ENCODE assay signal across 13 cellular contexts in genomic region chr12:5964913-5965900, GRCh38. TPM values are rescaled to one million over a fixed set of nuclear protein-coding genes. Genes with fewer than 3 reads are reported as not detected.
DNase-seq lines count a peak whose midpoint lies in the region; ATAC-seq, FAIRE-seq and TF ChIP-seq lines count a peak whose summit lies in the region.
"Had no signal": no experiment of that assay in that cellular context is flagged by ENCODE, and none has a peak within 500 bp of the region (broad histone marks: within the 10 kb centered on the region; RNA-seq: fewer than 3 reads in every experiment).

No MANE protein-coding gene starts in this region.

- in situ Hi-C loops in HepG2 (cut with HindIII; ENCODE audit: extremely low pct_ligation_motif_present, low pct_unique_long_range_greater_than_20kb), result no loop called here

- H4K8ac ChIP-seq in H1 (ENCODE audit: extremely low read depth, insufficient read depth, low read length), result no peak overlapping the region; the same call in 1 of the 2 replicates

- H3K9me3 ChIP-seq in A549 (no peaks in the 10 kb centered on the region), H1 (ENCODE audit: insufficient read depth in 2 of 2, low read depth in 1 of 2, low read length in 1 of 2) (no peaks in the 10 kb centered on the region), HepG2 (ENCODE audit: low read length) (no peaks in the 10 kb centered on the region)
- H3K9me3 ChIP-seq: breast epithelium, right lobe of liver, SJCRH30 had no signal

- H2BK120ac ChIP-seq in H1 (replicated peaks; ENCODE audit: low read depth, low read length), result peak overlapping the region; percentile 57

- no peak for TF ChIP-seq EP300 in A549 (IDR thresholded peaks at IDR 0.05)
- TF ChIP-seq EP300 in H1 (IDR thresholded peaks at IDR 0.05; ENCODE audit: borderline replicate concordance in 1 of 2, low read depth in 2 of 2, low read length in 2 of 2), result no peak
- no peak for TF ChIP-seq EP300 in HepG2 (IDR thresholded peaks at IDR 0.05; ENCODE audit: low read depth in 2 of 2, low read length in 2 of 2)
- no peak for TF ChIP-seq EP300 in HepG2 (CRISPR knock-in tag; IDR thresholded peaks at IDR 0.05; ENCODE audit: borderline replicate concordance)

- TF ChIP-seq POLR2A in A549 (IDR thresholded peaks at IDR 0.05; ENCODE audit: low read length) (no peak; the same call in 1 of the 2 replicates), H1 (IDR thresholded peaks at IDR 0.05; ENCODE audit: control extremely low read depth in 1 of 2, low read depth in 2 of 2, low read length in 2 of 2) (no peak), HepG2 (IDR thresholded peaks at IDR 0.05; ENCODE audit: insufficient read depth in 1 of 2, low read depth in 2 of 2, low read length in 2 of 2) (no peak)

- no peak overlapping the region for H3K27ac ChIP-seq in A549
- H3K27ac ChIP-seq in H1 (ENCODE audit: low read depth, low read length), result no peak overlapping the region
- H3K27ac ChIP-seq in HepG2 (ENCODE audit: extremely low read length, insufficient read depth, low read length), result no peak overlapping the region
- H3K27ac ChIP-seq: breast epithelium, right lobe of liver, SJCRH30 had no signal

- H3K14ac ChIP-seq in H1 (ENCODE audit: insufficient read length), result no peak overlapping the region

- H4K91ac ChIP-seq in H1 (replicated peaks; ENCODE audit: insufficient read length, low read length), result peak overlapping the region; percentile 69

- ATAC-seq in A549 (peak; percentile 48 to 49; a peak in 4 of 6 replicates), HepG2 (peak; percentile 77)

- TF ChIP-seq RAD21 in A549 (conservative IDR thresholded peaks at IDR 0.05 in 1 of 2, IDR thresholded peaks at IDR 0.05 in 1 of 2), result no peak
- TF ChIP-seq RAD21 in H1 (IDR thresholded peaks at IDR 0.05 in 1 of 2, conservative IDR thresholded peaks at IDR 0.05 in 1 of 2; ENCODE audit: low read depth in 2 of 2, low read length in 2 of 2), result no peak
- no peak for TF ChIP-seq RAD21 in HepG2 (CRISPR knock-in tag; IDR thresholded peaks at IDR 0.05)

- CTCF ChIA-PET in A549 (lab: Yijun Ruan, JAX), result interaction anchor here (0.7 to 7.1 kb wide), 10 partner anchors 8 to 319 kb away, joined by 3 to 57 read pairs (median 6); no protein-coding TSS in a partner anchor
- CTCF ChIA-PET in H1 (lab: Charles Lee; ENCODE audit: partially characterized antibody), result interaction anchor here (1.1 to 5.1 kb wide), 17 partner anchors 9 to 80 kb away, joined by 3 to 45 read pairs (median 5); no protein-coding TSS in a partner anchor
- CTCF ChIA-PET in HepG2 (lab: Yijun Ruan, JAX; ENCODE audit: low intra/inter-chr PET ratio, low total read pairs), result interaction anchor here (0.8 to 1.6 kb wide), 2 partner anchors 23 to 75 kb away, joined by 4 to 8 read pairs; no protein-coding TSS in a partner anchor

- WGBS in A549 (ENCODE audit: missing lambda C conversion rate), result 51% methylated on average over 24 of the region's 24 CpGs
- WGBS in H1 (ENCODE audit: extremely low coverage in 1 of 2, insufficient coverage in 1 of 2, insufficient read length in 1 of 2, insufficient replicate concordance in 2 of 2, low coverage in 1 of 2, low lambda C conversion rate in 2 of 2, missing lambda C conversion rate in 1 of 2), 2 experiments, result 60% methylated on average over 24 of the region's 24 CpGs; no CpG with 5 or more reads in 1 of the 2 experiments
- 35% methylated on average over 24 of the region's 24 CpGs for WGBS in HepG2 (ENCODE audit: low lambda C conversion rate)

- H4K20me1 ChIP-seq in H1 (replicated peaks in 1 of 2; ENCODE audit: control insufficient read depth in 1 of 2, insufficient read depth in 2 of 2, low read length in 2 of 2) (peaks cover 0 to 4% of the 10 kb centered on the region in 2 experiments), HepG2 (ENCODE audit: insufficient read depth, low read length) (no peaks in the 10 kb centered on the region)

- FAIRE-seq in A549 (lab: Jason Lieb, UNC), result no peak
- FAIRE-seq in HTR-8/SVneo (lab: Jason Lieb, UNC), result peak; percentile 54
- FAIRE-seq in H1 (lab: Jason Lieb, UNC), result no peak
- FAIRE-seq in HepG2 (lab: Jason Lieb, UNC), result no peak
- FAIRE-seq in frontal cortex (lab: Jason Lieb, UNC), result no peak

- H2AFZ ChIP-seq in H1 (ENCODE audit: low read length) (no peak overlapping the region), HepG2 (ENCODE audit: low read length) (no peak overlapping the region)

- H3K4me3 ChIP-seq in A549 (no peak overlapping the region), H1 (ENCODE audit: extremely low read depth in 1 of 4, insufficient read depth in 2 of 4, low read depth in 3 of 4, low read length in 4 of 4) (no peak overlapping the region), HepG2 (replicated peaks in 1 of 3; ENCODE audit: insufficient read depth in 1 of 3, low read depth in 2 of 3, low read length in 3 of 3) (no peak overlapping the region)
- H3K4me3 ChIP-seq: breast epithelium, right lobe of liver, SJCRH30 had no signal

- H3K9ac ChIP-seq in H1 (replicated peaks in 1 of 4; ENCODE audit: extremely low read depth in 1 of 4, low read depth in 3 of 4, low read length in 3 of 4) (no peak overlapping the region), HepG2 (ENCODE audit: insufficient read depth, low read depth, low read length) (no peak overlapping the region)

- peak overlapping the region; percentile 48; the same call in 1 of the 2 replicates for H3K18ac ChIP-seq in H1 (ENCODE audit: extremely low read depth, low read length)

- no peak overlapping the region for H3K23ac ChIP-seq in H1 (ENCODE audit: insufficient read length)

- H2BK12ac ChIP-seq in H1 (ENCODE audit: low read depth, low read length), result peak overlapping the region; percentile 93; the same call in 1 of the 2 replicates

- no peaks in the 10 kb centered on the region for H3K23me2 ChIP-seq in H1 (ENCODE audit: low read depth, low read length)

- no peak for TF ChIP-seq CTCF in A549 (IDR thresholded peaks at IDR 0.05)
- TF ChIP-seq CTCF in H1 (IDR thresholded peaks at IDR 0.05; ENCODE audit: control extremely low read depth in 1 of 3, insufficient read depth in 1 of 3, low read depth in 1 of 3, low read length in 3 of 3), result no peak
- TF ChIP-seq CTCF in HepG2 (CRISPR knock-in tag; IDR thresholded peaks at IDR 0.05), result no peak

- H3K79me2 ChIP-seq in H1 (ENCODE audit: control insufficient read depth in 1 of 2, insufficient read depth in 2 of 2, low read length in 2 of 2) (no peaks in the 10 kb centered on the region), HepG2 (ENCODE audit: insufficient read depth, low read length) (no peaks in the 10 kb centered on the region)

- no peak for DNase-seq in A549 (ENCODE audit: low read depth in 1 of 2, low spot score in 1 of 2)
- DNase-seq in HTR-8/SVneo (ENCODE audit: insufficient read length, low spot score), result no peak
- peak in 1 of 2 experiments; percentile 60 for DNase-seq in H1 (ENCODE audit: low read depth in 1 of 2, low spot score in 2 of 2)
- no peak for DNase-seq in HepG2 (ENCODE audit: low spot score)
- DNase-seq in Kasumi-1 (lab: John Stamatoyannopoulos, UW), result no peak
- no peak for DNase-seq in frontal cortex (ENCODE audit: low spot score in 2 of 2)
- DNase-seq in EL, result no peak
- DNase-seq in NCI-H1930 (lab: John Stamatoyannopoulos, UW), result no peak

- H3K79me1 ChIP-seq in H1 (ENCODE audit: low read depth, low read length), result no peaks in the 10 kb centered on the region

- H2AK5ac ChIP-seq in H1 (ENCODE audit: low read depth, low read length), result peak overlapping the region; percentile 42; the same call in 1 of the 2 replicates

- peak overlapping the region; percentile 76 for H2BK5ac ChIP-seq in H1 (ENCODE audit: low read depth, low read length)

- peak overlapping the region; percentile 86 for H3K4ac ChIP-seq in H1 (replicated peaks; ENCODE audit: insufficient read length, low read depth, low read length)

- no peak overlapping the region for H3K56ac ChIP-seq in H1 (replicated peaks; ENCODE audit: insufficient read length, low read depth, low read length)

- H2BK15ac ChIP-seq in H1 (ENCODE audit: low read length), result no peak overlapping the region; the same call in 1 of the 2 replicates

- no peaks in the 10 kb centered on the region for H3K4me1 ChIP-seq in A549
- peaks cover 5 to 15% (median 13%) of the 10 kb centered on the region in 4 experiments; a peak in 6 of 7 replicates for H3K4me1 ChIP-seq in H1 (replicated peaks in 1 of 4; ENCODE audit: control insufficient read depth in 3 of 4, insufficient read depth in 4 of 4, low read length in 3 of 4)
- H3K4me1 ChIP-seq in HepG2 (ENCODE audit: insufficient read depth, low read length), result peaks cover 15% of the 10 kb centered on the region
- H3K4me1 ChIP-seq: breast epithelium, right lobe of liver, SJCRH30 had no signal

- H3K4me2 ChIP-seq in A549, result no peak overlapping the region
- H3K4me2 ChIP-seq in H1 (ENCODE audit: insufficient read depth in 1 of 2, low read depth in 2 of 2, low read length in 2 of 2), result peak overlapping the region; percentile 30 to 58; a peak in 3 of 4 replicates
- H3K4me2 ChIP-seq in HepG2 (ENCODE audit: low read depth, low read length), result 0 out of 2 replicates have a peak overlapping the region, but pooled peaks have one; percentile 16

- peak overlapping the region; percentile 90; the same call in 1 of the 2 replicates for H2BK20ac ChIP-seq in H1 (ENCODE audit: low read length)

- H3K27me3 ChIP-seq in H1 (replicated peaks in 1 of 4; ENCODE audit: control insufficient read depth in 3 of 4, extremely low read depth in 1 of 4, insufficient read depth in 3 of 4, low read length in 3 of 4) (0 out of 7 replicates have a peak, but pooled peaks cover 0 to 3% (median 0%) of the 10 kb centered on the region in 4 experiments), HepG2 (ENCODE audit: control insufficient read depth in 1 of 2, insufficient read depth in 2 of 2, low read length in 2 of 2) (peaks cover 1 to 9% of the 10 kb centered on the region in 2 experiments; a peak in 2 of 5 replicates)
- H3K27me3 ChIP-seq: breast epithelium, right lobe of liver had no signal

- POLR2A ChIA-PET in A549 (lab: Yijun Ruan, JAX) (no interaction called here), H1 (lab: Charles Lee; ENCODE audit: partially characterized antibody) (interaction anchor here (0.9 kb wide), 1 partner anchor 21 kb away, joined by 3 read pairs; the partner anchor contains the start of gene ANO2), HepG2 (lab: Yijun Ruan, JAX) (no interaction called here)

- H3K36me3 ChIP-seq in H1 (ENCODE audit: control insufficient read depth in 2 of 4, insufficient read depth in 4 of 4, low read length in 3 of 4) (no peaks in the 10 kb centered on the region), HepG2 (replicated peaks in 1 of 2; ENCODE audit: control insufficient read depth in 1 of 2, insufficient read depth in 2 of 2, low read length in 2 of 2) (no peaks in the 10 kb centered on the region)
- H3K36me3 ChIP-seq: breast epithelium, right lobe of liver, SJCRH30 had no signal

- no TSS peak for BruUV-seq in HepG2 (replicated peaks; lab: Mats Ljungman, UMichigan)

- no peak overlapping the region for H4K5ac ChIP-seq in H1 (ENCODE audit: insufficient read length, low read depth, low read length)

- intact Hi-C loops in HepG2 (cut with micrococcal nuclease; ENCODE audit: unreplicated experiment), result no loop called here

RNA-seq across cellular contexts. Expression of gene ANO2, which starts 20.1 kb away (rescaled TPM):
- polyA plus RNA-seq in A549 (2011; rRNA removed) (not detected in 2 replicates), A549 (2017; fragmentation: RNase III; extraction: RNeasy Plus Mini Kit Qiagen cat#74134 plus additional on column Dnase treatment) (not detected in 3 replicates), H1 (2011; rRNA removed) (1.7 and 1.9 TPM in 2 replicates), HepG2 (2011; rRNA removed) (0.10 and 0.18 TPM in 2 replicates)
- polyA plus RNA-seq in A549 (2012; cell fraction: cytosol; rRNA removed), result not detected in 2 replicates
- polyA plus RNA-seq in A549 (2012; cell fraction: nucleus; rRNA removed), result not detected in 2 replicates
- polyA minus RNA-seq in A549 (2011; rRNA and poly(A)+ RNA removed), result not detected in 2 replicates
- total RNA-seq in H1 (2021; fragmentation: NEBNext Ultra II Directional; extraction: Animal tissue kit (Norgen Biotek cat#: 25700)), result 3.5 and 5.5 TPM in 2 replicates
- 2.6 TPM for polyA plus RNA-seq in H1 (2011; cell fraction: cytosol; rRNA removed)
- 4.0 TPM for polyA plus RNA-seq in H1 (2011; cell fraction: nucleus; rRNA removed)
- 2.9 to 4.3 TPM (median 3.7 TPM) in 4 replicates for polyA plus RNA-seq in H1 (2012, experiment 1 of 2)
- 0.28 TPM for polyA plus RNA-seq in H1 (2012, experiment 2 of 2)
- 2.1 TPM for polyA plus RNA-seq in H1 (2013, experiment 1 of 2)
- 3.2 TPM for polyA plus RNA-seq in H1 (2013, experiment 2 of 2)
- polyA minus RNA-seq in H1 (2011; rRNA and poly(A)+ RNA removed), result 4.8 and 7.4 TPM in 2 replicates
- polyA minus RNA-seq in H1 (2011; cell fraction: cytosol; rRNA and poly(A)+ RNA removed), result 1.8 TPM
- 12.6 TPM for polyA minus RNA-seq in H1 (2011; cell fraction: nucleus; rRNA and poly(A)+ RNA removed)
- total RNA-seq in HepG2 (2016; rRNA removed; fragmentation: Illumina TruSeq; extraction: Trizol) (not detected in 2 replicates), frontal cortex (4.1 TPM)
- not detected in 2 replicates for total RNA-seq in HepG2 (2016; cell fraction: cytosol; rRNA removed; fragmentation: Illumina TruSeq; extraction: Trizol; ENCODE audit: low read depth)
- total RNA-seq in HepG2 (2016; cell fraction: insoluble cytoplasmic fraction; rRNA removed; fragmentation: Illumina TruSeq; extraction: Trizol), result not detected in 2 replicates
- total RNA-seq in HepG2 (2016; cell fraction: membrane; rRNA removed; fragmentation: Illumina TruSeq; extraction: Trizol), result not detected in 2 replicates
- not detected in 2 replicates for total RNA-seq in HepG2 (2016; cell fraction: nucleus; rRNA removed; fragmentation: Illumina TruSeq; extraction: Trizol)
- polyA plus RNA-seq in HepG2 (2011; cell fraction: cytosol; rRNA removed), result 0.03 TPM in 1 of 2 replicates, not detected in the other
- polyA plus RNA-seq in HepG2 (2011; cell fraction: nucleus; rRNA removed), result 0.11 and 0.29 TPM in 2 replicates
- 0.05 and 0.12 TPM in 2 replicates for polyA plus RNA-seq in HepG2 (2012)
- not detected in 2 replicates for polyA plus RNA-seq in HepG2 (2016; cell fraction: cytosol; fragmentation: Illumina TruSeq; extraction: Trizol; ENCODE audit: low read depth)
- not detected in 2 replicates for polyA plus RNA-seq in HepG2 (2016; cell fraction: insoluble cytoplasmic fraction; fragmentation: Illumina TruSeq; extraction: Trizol; ENCODE audit: low read depth)
- not detected in 2 replicates for polyA plus RNA-seq in HepG2 (2016; cell fraction: membrane; fragmentation: Illumina TruSeq; extraction: Trizol; ENCODE audit: low read depth)
- not detected in 2 replicates for polyA plus RNA-seq in HepG2 (2016; cell fraction: nucleus; fragmentation: Illumina TruSeq; extraction: Trizol; ENCODE audit: insufficient read depth, low read depth)
- polyA minus RNA-seq in HepG2 (2011; rRNA and poly(A)+ RNA removed; ENCODE audit: low replicate concordance), result 0.04 and 0.94 TPM in 2 replicates
- not detected in 2 replicates for polyA minus RNA-seq in HepG2 (2011; cell fraction: cytosol; rRNA and poly(A)+ RNA removed)
- 0.13 and 1.1 TPM in 2 replicates for polyA minus RNA-seq in HepG2 (2011; cell fraction: nucleus; rRNA and poly(A)+ RNA removed)
- total RNA-seq: activated naive CD8-positive, alpha-beta T cell treated with anti-CD3 and anti-CD28 coated beads, Interleukin-2, amount 10 ng/mL, durations not matched to agents 7 days and 5 days; T-helper 2 cell treated with Interferon-gamma antibody and Interleukin-4, amounts not matched to agents 100 ng/mL and 5 ng/mL, for 36 hours had no signal
